1 cellular context compared by ENCODE assay signal in the genomic region with DNA sequence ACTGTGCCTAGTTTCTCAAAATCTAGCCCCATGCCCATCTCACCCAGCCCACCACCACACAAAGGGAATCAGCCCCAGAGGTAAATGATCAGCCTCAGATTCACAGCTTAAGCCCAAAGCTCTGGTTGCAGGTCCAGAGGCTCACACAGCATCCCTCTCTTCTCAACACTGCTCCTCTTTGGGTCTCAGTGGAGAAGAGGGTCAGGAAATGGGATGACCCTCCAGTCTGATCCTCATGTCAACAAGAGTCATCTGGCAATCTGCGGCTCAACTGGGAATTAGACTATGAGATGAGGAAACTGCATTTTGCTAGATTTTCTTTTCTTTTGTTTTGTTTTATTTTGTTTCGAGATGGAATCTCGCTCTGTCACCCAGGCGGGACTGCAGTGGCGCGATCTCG.
TF ChIP-seq lines count a peak whose summit lies in the region.

No MANE protein-coding gene starts in this region.

TF ChIP-seq in SK-N-SH, 30 proteins besides CTCF, POLR2A, EP300 and RAD21 (continued from another document):
- TF ChIP-seq, protein P1, sequence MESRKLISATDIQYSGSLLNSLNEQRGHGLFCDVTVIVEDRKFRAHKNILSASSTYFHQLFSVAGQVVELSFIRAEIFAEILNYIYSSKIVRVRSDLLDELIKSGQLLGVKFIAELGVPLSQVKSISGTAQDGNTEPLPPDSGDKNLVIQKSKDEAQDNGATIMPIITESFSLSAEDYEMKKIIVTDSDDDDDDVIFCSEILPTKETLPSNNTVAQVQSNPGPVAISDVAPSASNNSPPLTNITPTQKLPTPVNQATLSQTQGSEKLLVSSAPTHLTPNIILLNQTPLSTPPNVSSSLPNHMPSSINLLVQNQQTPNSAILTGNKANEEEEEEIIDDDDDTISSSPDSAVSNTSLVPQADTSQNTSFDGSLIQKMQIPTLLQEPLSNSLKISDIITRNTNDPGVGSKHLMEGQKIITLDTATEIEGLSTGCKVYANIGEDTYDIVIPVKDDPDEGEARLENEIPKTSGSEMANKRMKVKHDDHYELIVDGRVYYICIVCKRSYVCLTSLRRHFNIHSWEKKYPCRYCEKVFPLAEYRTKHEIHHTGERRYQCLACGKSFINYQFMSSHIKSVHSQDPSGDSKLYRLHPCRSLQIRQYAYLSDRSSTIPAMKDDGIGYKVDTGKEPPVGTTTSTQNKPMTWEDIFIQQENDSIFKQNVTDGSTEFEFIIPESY (IDR thresholded peaks at IDR 0.05; ENCODE audit: borderline replicate concordance, low read depth), result no peak
- no peak for TF ChIP-seq RXRA (IDR thresholded peaks at IDR 0.05; ENCODE audit: borderline replicate concordance, low read depth)
- TF ChIP-seq SMC3 (IDR thresholded peaks at IDR 0.05; ENCODE audit: low read depth, low read length), result no peak
- no peak for TF ChIP-seq MEF2A (IDR thresholded peaks at IDR 0.05; ENCODE audit: borderline replicate concordance, low read depth)
- no peak for TF ChIP-seq FOXJ3 (CRISPR knock-in tag; IDR thresholded peaks at IDR 0.05)
- TF ChIP-seq SIN3A (IDR thresholded peaks at IDR 0.05; ENCODE audit: borderline replicate concordance, low read depth, low read length), result no peak
- TF ChIP-seq NFIC (IDR thresholded peaks at IDR 0.05; ENCODE audit: borderline replicate concordance), result no peak
- TF ChIP-seq, protein P2, sequence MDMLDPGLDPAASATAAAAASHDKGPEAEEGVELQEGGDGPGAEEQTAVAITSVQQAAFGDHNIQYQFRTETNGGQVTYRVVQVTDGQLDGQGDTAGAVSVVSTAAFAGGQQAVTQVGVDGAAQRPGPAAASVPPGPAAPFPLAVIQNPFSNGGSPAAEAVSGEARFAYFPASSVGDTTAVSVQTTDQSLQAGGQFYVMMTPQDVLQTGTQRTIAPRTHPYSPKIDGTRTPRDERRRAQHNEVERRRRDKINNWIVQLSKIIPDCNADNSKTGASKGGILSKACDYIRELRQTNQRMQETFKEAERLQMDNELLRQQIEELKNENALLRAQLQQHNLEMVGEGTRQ (IDR thresholded peaks at IDR 0.05; ENCODE audit: borderline replicate concordance, low read depth, low read length), result no peak
- no peak for TF ChIP-seq JUND (IDR thresholded peaks at IDR 0.05)
- no peak for TF ChIP-seq POLR2AphosphoS5 (IDR thresholded peaks at IDR 0.05; ENCODE audit: low read depth, low read length)
- TF ChIP-seq EZH2phosphoT487 (IDR thresholded peaks at IDR 0.05; ENCODE audit: borderline replicate concordance, low read depth), result no peak
- TF ChIP-seq FOXM1 (IDR thresholded peaks at IDR 0.05; ENCODE audit: low read depth), result no peak
